In genomic region chr20:62381202-62381797, GRCh38 we compare ENCODE assay signal across 11 cellular contexts. TPM values are rescaled to one million over a fixed set of nuclear protein-coding genes. Genes with fewer than 3 reads are reported as not detected.
A peak's percentile ranks its signal among the peaks of the same experiment; 100 is the strongest.
DNase-seq lines count a peak whose midpoint lies in the region; ATAC-seq and TF ChIP-seq lines count a peak whose summit lies in the region.
"Had no signal": no experiment of that assay in that cellular context is flagged by ENCODE, and none has a peak within 500 bp of the region (broad histone marks: within the 10 kb centered on the region; RNA-seq: fewer than 3 reads in every experiment).

No MANE protein-coding gene starts in this region.

- H3K4me1 ChIP-seq in smooth muscle cell (ENCODE audit: low read depth), result peaks cover 12% of the 10 kb centered on the region

- DNase-seq in HCEC 1CT (peak; percentile 21), WERI-Rb-1 (peak; percentile 87), left ventricle myocardium superior (no peak), smooth muscle cell (lab: John Stamatoyannopoulos, UW; ENCODE audit: unreplicated experiment) (no peak), DMS 273 (lab: John Stamatoyannopoulos, UW; ENCODE audit: unreplicated experiment) (no peak)
- DNase-seq in activated effector memory CD4-positive, alpha-beta T cell treated with anti-CD3 and anti-CD28 coated beads, Interleukin-2, amount 50 U/mL, for 16 hours, result no peak
- DNase-seq: effector memory CD8-positive, alpha-beta T cell; NCI-H774 had no signal

- peaks cover 10% of the 10 kb centered on the region for H4K20me1 ChIP-seq in smooth muscle cell (ENCODE audit: low read depth)

- ATAC-seq in left ventricle myocardium superior, result peak; percentile 1
- ATAC-seq in HG03432 (IDR thresholded peaks at IDR 0.05; ENCODE audit: unreplicated experiment), result no peak
- no peak for ATAC-seq in GM21786 (IDR thresholded peaks at IDR 0.05; ENCODE audit: unreplicated experiment)
- ATAC-seq: effector memory CD8-positive, alpha-beta T cell had no signal

- H3K4me2 ChIP-seq in smooth muscle cell, result no peak overlapping the region

- H3K36me3 ChIP-seq in WERI-Rb-1 (peaks cover 2% of the 10 kb centered on the region; the same call in 1 of the 2 replicates), smooth muscle cell (ENCODE audit: low read depth) (no peaks in the 10 kb centered on the region)

- H2AFZ ChIP-seq in smooth muscle cell (ENCODE audit: low read depth), result no peak overlapping the region

- WGBS in smooth muscle cell (ENCODE audit: low lambda C conversion rate), result 38% methylated on average over 16 of the region's 16 CpGs

- H3K9me3 ChIP-seq in WERI-Rb-1 (ENCODE audit: severe bottlenecking), result no peaks in the 10 kb centered on the region
- H3K9me3 ChIP-seq in smooth muscle cell (replicated peaks; ENCODE audit: low read depth), result no peaks in the 10 kb centered on the region

- H3K79me2 ChIP-seq in smooth muscle cell (ENCODE audit: low read depth), result peaks cover 13% of the 10 kb centered on the region

- H3K27me3 ChIP-seq in WERI-Rb-1 (ENCODE audit: insufficient read depth, low read depth, severe bottlenecking) (no peaks in the 10 kb centered on the region), smooth muscle cell (ENCODE audit: low read depth) (no peaks in the 10 kb centered on the region)

- H3F3A ChIP-seq in smooth muscle cell (ENCODE audit: low read depth), result peaks cover 8% of the 10 kb centered on the region

- intact Hi-C loops in left ventricle myocardium superior (cut with micrococcal nuclease), result loop anchor here (5.0 kb wide), 1 partner anchor 79 kb away; the partner anchor contains the start of gene ADRM1

- no peak overlapping the region for H3K4me3 ChIP-seq in WERI-Rb-1 (ENCODE audit: low read depth, low read length)
- H3K4me3 ChIP-seq in smooth muscle cell, result no peak overlapping the region

- H3K9ac ChIP-seq in smooth muscle cell (ENCODE audit: low read depth), result peak overlapping the region; percentile 47

- TF ChIP-seq CTCF in WERI-Rb-1 (IDR thresholded peaks at IDR 0.05; ENCODE audit: low read depth, low read length) (no peak), smooth muscle cell (IDR thresholded peaks at IDR 0.05; ENCODE audit: borderline replicate concordance, insufficient read depth, poor library complexity, severe bottlenecking) (no peak)

- H3K27ac ChIP-seq in WERI-Rb-1 (peak overlapping the region; percentile 61), smooth muscle cell (ENCODE audit: low read depth) (peak overlapping the region; percentile 67)

RNA-seq across cellular contexts. Expression of gene RPS21, which starts 5.6 kb away (rescaled TPM):
- total RNA-seq in left ventricle myocardium superior (693 TPM), smooth muscle cell (2,536 and 4,082 TPM in 2 replicates)
- 438 and 495 TPM in 2 replicates for polyA plus RNA-seq in smooth muscle cell

RNA-seq across cellular contexts. Expression of gene LAMA5, which starts 14.2 kb away (rescaled TPM):
- 110 TPM for total RNA-seq in left ventricle myocardium superior
- 27.5 and 30.0 TPM in 2 replicates for total RNA-seq in smooth muscle cell
- polyA plus RNA-seq in smooth muscle cell, result 27.6 and 132 TPM in 2 replicates

RNA-seq across cellular contexts. Expression of gene CABLES2, which starts 25.8 kb away (rescaled TPM):
- total RNA-seq in left ventricle myocardium superior, result 19.1 TPM
- total RNA-seq in smooth muscle cell, result 5.2 and 7.6 TPM in 2 replicates
- 7.4 and 13.7 TPM in 2 replicates for polyA plus RNA-seq in smooth muscle cell

RNA-seq across cellular contexts. Expression of gene RBBP8NL, which starts 46.0 kb away (rescaled TPM):
- total RNA-seq in left ventricle myocardium superior, result not detected
- total RNA-seq in smooth muscle cell, result 0.27 and 0.40 TPM in 2 replicates
- 4.4 TPM in 1 of 2 replicates, not detected in the other for polyA plus RNA-seq in smooth muscle cell
- total RNA-seq: left cardiac atrium had no signal

Comparison
In these comparisons a context has a peak if more than half of its experiments do, and no peak if none do; other contexts are left out.
1. DNase-seq: peak in HCEC 1CT (single experiment) and WERI-Rb-1 (single experiment); none in left ventricle myocardium superior (single experiment), smooth muscle cell (single experiment), DMS 273 (single experiment) and activated effector memory CD4-positive, alpha-beta T cell treated with anti-CD3 and anti-CD28 coated beads, Interleukin-2, amount 50 U/mL, for 16 hours (single experiment).